Comparison of ENCODE assay signal across 10 cellular contexts in genomic region chr11:76763573-76764348, GRCh38. TPM values are rescaled to one million over a fixed set of nuclear protein-coding genes. Genes with fewer than 3 reads are reported as not detected.
DNase-seq lines count a peak whose midpoint lies in the region; ATAC-seq and TF ChIP-seq lines count a peak whose summit lies in the region.
"Had no signal": no experiment of that assay in that cellular context is flagged by ENCODE, and none has a peak within 500 bp of the region (broad histone marks: within the 10 kb centered on the region; RNA-seq: fewer than 3 reads in every experiment).

No MANE protein-coding gene starts in this region.

- ATAC-seq in thoracic aorta (ENCODE audit: insufficient number of reproducible peaks, low FRiP score, low read depth), result peak; percentile 49
- no peak for ATAC-seq in activated naive CD4-positive, alpha-beta T cell treated with anti-CD3 and anti-CD28 coated beads, Interleukin-2, amount 50 U/mL, for 72 hours
- ATAC-seq in activated CD4-positive, CD25-positive, alpha-beta regulatory T cell treated with anti-CD3 and anti-CD28 coated beads, Interleukin-2, amount 50 U/mL, for 24 hours, result no peak

- H3K27ac ChIP-seq in brain microvascular endothelial cell, result peak overlapping the region; percentile 43
- H3K27ac ChIP-seq in thoracic aorta, result peak overlapping the region in 1 of 2 donors; percentile 2
- H3K27ac ChIP-seq: parathyroid adenoma had no signal

- in situ Hi-C loops in brain microvascular endothelial cell (cut with HindIII; ENCODE audit: low pct_ligation_motif_present, low sequenced_read_pairs), result no loop called here

- H3K9me3 ChIP-seq in thoracic aorta, result no peaks in the 10 kb centered on the region

- peaks cover 9 to 29% of the 10 kb centered on the region in 2 donors for H3K4me1 ChIP-seq in thoracic aorta (ENCODE audit: control insufficient read depth in 1 of 2, low read depth in 2 of 2)
- H3K4me1 ChIP-seq: parathyroid adenoma had no signal

- H3K27ac Mint-ChIP-seq in activated naive CD4-positive, alpha-beta T cell treated with anti-CD3 and anti-CD28 coated beads, Interleukin-2, amount 50 U/mL, for 72 hours, result no peak overlapping the region

- no peak for TF ChIP-seq CTCF in brain microvascular endothelial cell (IDR thresholded peaks at IDR 0.05; ENCODE audit: low read depth, low read length, missing control alignments)
- TF ChIP-seq CTCF in thoracic aorta (IDR thresholded peaks at IDR 0.05), result no peak

- DNase-seq in HT1080 (ENCODE audit: low read depth) (peak; percentile 79), brain microvascular endothelial cell (peak; percentile 79), hepatic stellate cell (ENCODE audit: low spot score) (peak; percentile 86), thoracic aorta (ENCODE audit: low spot score) (no peak), NCI-H82 treated with DMSO at 0.1 percent for 48 hours (lab: John Stamatoyannopoulos, UW; ENCODE audit: unreplicated experiment) (no peak)
- DNase-seq in activated naive CD4-positive, alpha-beta T cell treated with anti-CD3 and anti-CD28 coated beads, Interleukin-2, amount 50 U/mL, for 72 hours (ENCODE audit: low spot score in 2 of 2), result no peak
- DNase-seq: NCI-H146 had no signal

- H3K4me3 ChIP-seq in brain microvascular endothelial cell (ENCODE audit: low read depth, low read length) (no peak overlapping the region), thoracic aorta (no peak overlapping the region)

- H3K36me3 Mint-ChIP-seq in activated naive CD4-positive, alpha-beta T cell treated with anti-CD3 and anti-CD28 coated beads, Interleukin-2, amount 50 U/mL, for 72 hours, result no peaks in the 10 kb centered on the region

- H3K9me3 Mint-ChIP-seq in activated naive CD4-positive, alpha-beta T cell treated with anti-CD3 and anti-CD28 coated beads, Interleukin-2, amount 50 U/mL, for 72 hours, result no peaks in the 10 kb centered on the region
- H3K9me3 Mint-ChIP-seq: central memory CD8-positive, alpha-beta T cell had no signal

- H3K27me3 ChIP-seq in brain microvascular endothelial cell (replicated peaks) (no peaks in the 10 kb centered on the region), thoracic aorta (replicated peaks; ENCODE audit: insufficient read depth) (no peaks in the 10 kb centered on the region)

- H3K36me3 ChIP-seq in brain microvascular endothelial cell (replicated peaks), result no peaks in the 10 kb centered on the region
- H3K36me3 ChIP-seq in thoracic aorta, result no peaks in the 10 kb centered on the region

RNA-seq across cellular contexts. Expression of gene TSKU, which starts 19.4 kb away (rescaled TPM):
- 21.9 and 33.8 TPM in 2 replicates for total RNA-seq in HT1080 (2014; rRNA removed; shearing (Covaris generic))
- polyA plus RNA-seq in HT1080 (2015; cell fraction: cytosol; rRNA removed), result 44.3 and 51.3 TPM in 2 replicates
- 18.9 and 24.0 TPM in 2 replicates for polyA plus RNA-seq in HT1080 (2015; cell fraction: nucleus; rRNA removed)
- total RNA-seq in thoracic aorta, result 100 to 1,000 TPM in 1 of 2 donors, 10 to 100 TPM in 1; 42.2 to 100 TPM
- total RNA-seq in activated naive CD4-positive, alpha-beta T cell treated with anti-CD3 and anti-CD28 coated beads, Interleukin-2, amount 50 U/mL, for 72 hours, result 10 to 100 TPM in 1 of 2 donors, not detected in 1; 17.3 TPM

Comparison
In these comparisons a context has a peak if more than half of its experiments do, and no peak if none do; other contexts are left out.
1. DNase-seq: peak in HT1080 (single experiment), brain microvascular endothelial cell (single experiment) and hepatic stellate cell (single experiment); none in thoracic aorta (single experiment), NCI-H82 treated with DMSO at 0.1 percent for 48 hours (single experiment) and activated naive CD4-positive, alpha-beta T cell treated with anti-CD3 and anti-CD28 coated beads, Interleukin-2, amount 50 U/mL, for 72 hours (0 of 2).